In genomic region chr12:129331356-129332085, GRCh38 we compare ENCODE assay signal across 21 cellular contexts.
"Had no signal": no experiment of that assay in that cellular context is flagged by ENCODE, and none has a peak within 500 bp of the region (broad histone marks: within the 10 kb centered on the region; RNA-seq: fewer than 3 reads in every experiment).

No MANE protein-coding gene starts in this region.

- FAIRE-seq: HepG2 had no signal

- H3K9me3 ChIP-seq: MG63 had no signal

- H3K27me3 ChIP-seq: MG63 had no signal

- H3K36me3 ChIP-seq: MG63 had no signal

- ATAC-seq: HepG2, SK-N-SH treated with all-trans-retinoic acid at 6 μM for 48 hours had no signal

- H3K27ac ChIP-seq: RWPE1 had no signal

- H3K4me3 ChIP-seq: MG63 had no signal

- DNase-seq: IMR-90, Karpas-422, KG1, MG63, NCI-H1092, NCI-H1105 treated with DMSO at 0.1 percent for 48 hours, NCI-H1417 treated with DMSO at 0.1 percent for 48 hours, NCI-H146, NCI-H1694 treated with DMSO at 0.1 percent for 48 hours, NCI-H1930, NCI-H2081, NCI-H226, NCI-H446, NCI-H510A, NCI-H524 treated with DMSO at 0.1 percent for 48 hours, NCI-H69, NCI-H774, SHP77 had no signal
